ENCODE assay signal across 28 cellular contexts in the genomic region with DNA sequence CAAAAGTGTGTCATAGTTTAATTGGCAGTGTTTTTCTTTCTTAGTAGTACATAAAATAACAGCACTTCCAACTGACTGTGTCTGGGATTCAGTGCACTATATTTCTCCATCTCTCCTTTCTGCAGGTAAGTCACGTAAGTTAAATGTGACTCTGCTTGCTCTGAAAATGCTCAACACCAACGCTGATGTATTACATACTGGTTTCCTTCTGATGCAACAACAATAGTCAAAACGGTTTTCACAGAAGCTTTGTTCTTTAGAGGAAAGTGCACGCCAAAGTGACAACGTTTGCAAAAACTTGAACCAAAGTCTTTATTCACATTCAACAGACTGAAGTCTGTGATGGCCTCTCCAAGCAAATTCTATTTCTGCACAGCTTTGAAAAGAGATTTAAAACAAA.
"Had no signal": no experiment of that assay in that cellular context is flagged by ENCODE, and none has a peak within 500 bp of the region (broad histone marks: within the 10 kb centered on the region; RNA-seq: fewer than 3 reads in every experiment).

No MANE protein-coding gene starts in this region.

- H3K4me3 Mint-ChIP-seq: activated CD4-positive, alpha-beta memory T cell treated with anti-CD3 and anti-CD28 coated beads for 36 hours; activated naive CD8-positive, alpha-beta T cell treated with anti-CD3 and anti-CD28 coated beads for 36 hours; T-cell had no signal

- H3K9me3 Mint-ChIP-seq: activated CD4-positive, alpha-beta memory T cell treated with anti-CD3 and anti-CD28 coated beads for 36 hours; T-cell had no signal

- H3K27me3 Mint-ChIP-seq: activated CD4-positive, alpha-beta memory T cell treated with anti-CD3 and anti-CD28 coated beads for 36 hours; T-cell had no signal

- ATAC-seq: Panc1, SK-N-SH treated with all-trans-retinoic acid at 6 μM for 48 hours had no signal

- H3K36me3 ChIP-seq: brain microvascular endothelial cell, WERI-Rb-1 had no signal

- DNase-seq: activated CD4-positive, alpha-beta memory T cell treated with anti-CD3 and anti-CD28 coated beads for 36 hours; activated CD4-positive, alpha-beta T cell treated with anti-CD3 and anti-CD28 coated beads for 1 hour; activated CD4-positive, alpha-beta T cell treated with anti-CD3 and anti-CD28 coated beads, Interleukin-2, amount 50 U/mL, for 1 hour; activated CD4-positive, CD25-positive, alpha-beta regulatory T cell; activated CD8-positive, alpha-beta memory T cell treated with anti-CD3 and anti-CD28 coated beads, Interleukin-2, amount 50 U/mL, for 4 hours; activated gamma-delta T cell treated with Interleukin-2 at 50 U/mL for 16 hours; activated naive CD8-positive, alpha-beta T cell treated with anti-CD3 and anti-CD28 coated beads for 36 hours; activated T-cell treated with anti-CD3 and anti-CD28 coated beads for 4 hours; activated T-cell treated with anti-CD3 and anti-CD28 coated beads, Interleukin-2, amount 50 U/mL, for 48 hours; amniotic stem cell; aorta; brain microvascular endothelial cell; central memory CD4-positive, alpha-beta T cell; KG1; MM.1S; MV-4-11; NCI-H1092; NCI-H1436 treated with DMSO at 0.1 percent for 48 hours; NCI-H1694 treated with DMSO at 0.1 percent for 48 hours; NCI-H2029; NCI-H345; NCI-H524 treated with DMSO at 0.1 percent for 48 hours; SIG-M5; T-cell; T1000; WERI-Rb-1 had no signal

- H3K36me3 Mint-ChIP-seq: activated CD4-positive, alpha-beta memory T cell treated with anti-CD3 and anti-CD28 coated beads for 36 hours had no signal

- H3K27ac Mint-ChIP-seq: activated CD4-positive, alpha-beta memory T cell treated with anti-CD3 and anti-CD28 coated beads for 36 hours; activated naive CD8-positive, alpha-beta T cell treated with anti-CD3 and anti-CD28 coated beads for 36 hours had no signal

- H3K27ac ChIP-seq: brain microvascular endothelial cell, WERI-Rb-1 had no signal
